ENCODE assay signal across 1 cellular context in genomic region chr10:27558612-27559020, GRCh38.
TF ChIP-seq lines count a peak whose summit lies in the region.

No MANE protein-coding gene starts in this region.

TF ChIP-seq in GM23338, 12 proteins besides CTCF, POLR2A, EP300 and RAD21 (continued from another document):
- TF ChIP-seq ZNF462 (CRISPR knock-in tag; IDR thresholded peaks at IDR 0.05) (no peak), REST (IDR thresholded peaks at IDR 0.05; ENCODE audit: unreplicated experiment) (no peak), ZNF331 (CRISPR knock-in tag; IDR thresholded peaks at IDR 0.05; ENCODE audit: low read depth) (no peak), STAT1 (IDR thresholded peaks at IDR 0.05; ENCODE audit: unreplicated experiment) (no peak), ZNF114 (CRISPR knock-in tag; IDR thresholded peaks at IDR 0.05) (no peak), JUNB (IDR thresholded peaks at IDR 0.05; ENCODE audit: unreplicated experiment) (no peak), ETS1 (IDR thresholded peaks at IDR 0.05) (no peak), NANOG (IDR thresholded peaks at IDR 0.05; ENCODE audit: borderline replicate concordance) (no peak), POLR2AphosphoS5 (IDR thresholded peaks at IDR 0.05; ENCODE audit: low read depth) (no peak), CREB1 (CRISPR knock-in tag; IDR thresholded peaks at IDR 0.05; ENCODE audit: low read depth) (no peak)
